In the genomic region with DNA sequence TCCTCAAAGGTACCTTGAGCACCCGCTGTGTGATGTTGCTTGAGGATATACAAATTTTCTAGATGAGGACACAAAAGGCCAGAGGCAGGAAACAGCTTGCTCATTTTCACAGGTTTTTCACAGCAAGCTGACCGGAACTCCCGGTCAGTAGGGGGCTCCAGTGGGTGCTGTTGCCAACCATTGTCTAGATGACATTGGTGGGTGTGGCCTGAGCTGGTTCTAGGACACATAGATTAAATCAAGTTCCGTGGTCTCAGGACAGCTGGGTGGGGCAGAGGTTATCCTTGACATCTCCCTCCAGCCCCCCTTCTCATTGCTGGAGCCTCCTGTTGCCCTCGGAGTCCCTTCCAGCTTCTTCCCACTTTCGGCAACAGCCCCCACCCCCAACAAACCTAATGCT, we compare ENCODE assay signal across 10 cellular contexts.
DNase-seq lines count a peak whose midpoint lies in the region; ATAC-seq and TF ChIP-seq lines count a peak whose summit lies in the region.
"Had no signal": no experiment of that assay in that cellular context is flagged by ENCODE, and none has a peak within 500 bp of the region (broad histone marks: within the 10 kb centered on the region; RNA-seq: fewer than 3 reads in every experiment).

No MANE protein-coding gene starts in this region.

- peak; percentile 31 for TF ChIP-seq CTCF in A673 (conservative IDR thresholded peaks at IDR 0.05; ENCODE audit: low read depth, low read length)
- TF ChIP-seq CTCF in HFF-Myc (IDR thresholded peaks at IDR 0.05; ENCODE audit: low read depth, low read length, missing control alignments) = peak; percentile 64
- TF ChIP-seq CTCF in adrenal gland (IDR thresholded peaks at IDR 0.05) = peak in 2 of 6 experiments; percentile 13 to 18

- peaks cover 73% of the 10 kb centered on the region for H3K27me3 Mint-ChIP-seq in stimulated activated memory B cell treated with anti-CD40 and anti-IgM and Interleukin-4, amounts not matched to agents 10 μg/mL and 1 μg/mL and 100 μg/mL, for 72 hours
- H3K27me3 Mint-ChIP-seq in natural killer cell treated with Interleukin-12 subunit alpha and Interleukin-12 subunit beta and Interleukin-15 and Interleukin-18, amount 100 ng/mL, for 72 hours = peaks cover 40 to 56% of the 10 kb centered on the region in 2 donors

- POLR2A ChIA-PET in A673 (lab: Charles Lee; ENCODE audit: low non-redundant PET) = interaction anchor here (0.5 kb wide), 1 partner anchor 33 kb away, joined by 3 read pairs; no protein-coding TSS in a partner anchor

- CTCF ChIA-PET in A673 (lab: Charles Lee) = no interaction called here

- H3K27me3 ChIP-seq in A673 (replicated peaks; ENCODE audit: insufficient read depth, low read depth, low read length, poor library complexity) (peaks cover 3% of the 10 kb centered on the region), adrenal gland (no peaks in the 10 kb centered on the region)
- peaks cover 11% of the 10 kb centered on the region for H3K27me3 ChIP-seq in effector memory CD4-positive, alpha-beta T cell (replicated peaks; ENCODE audit: control insufficient read depth, insufficient read depth, low read length, poor library complexity, severe bottlenecking)
- H3K27me3 ChIP-seq: ovary had no signal

- H3K4me1 Mint-ChIP-seq in stimulated activated memory B cell treated with anti-CD40 and anti-IgM and Interleukin-4, amounts not matched to agents 10 μg/mL and 1 μg/mL and 100 μg/mL, for 72 hours = no peaks in the 10 kb centered on the region
- H3K4me1 Mint-ChIP-seq in natural killer cell treated with Interleukin-12 subunit alpha and Interleukin-12 subunit beta and Interleukin-15 and Interleukin-18, amount 100 ng/mL, for 72 hours (ENCODE audit: low read depth in 2 of 2) = peaks cover 0 to 3% of the 10 kb centered on the region in 2 donors

- no peak for DNase-seq in A673 (ENCODE audit: low spot score)
- DNase-seq in HFF-Myc (ENCODE audit: extremely low read depth, low read depth) = peak; percentile 21
- peak; percentile 35 to 80 (median 55) for DNase-seq in adrenal gland
- DNase-seq in islet precursor cell = peak; percentile 75
- DNase-seq in DMS79 treated with DMSO at 0.1 percent for 48 hours (lab: John Stamatoyannopoulos, UW) = no peak
- DNase-seq in effector memory CD4-positive, alpha-beta T cell = no peak
- DNase-seq in natural killer cell treated with Interleukin-12 subunit alpha and Interleukin-12 subunit beta and Interleukin-15 and Interleukin-18, amount 100 ng/mL, for 72 hours (ENCODE audit: low spot score) = no peak
- DNase-seq: activated naive CD8-positive, alpha-beta T cell treated with anti-CD3 and anti-CD28 coated beads, Interleukin-2, amount 10 ng/mL, durations not matched to agents 7 days and 5 days had no signal

- H3K4me3 ChIP-seq in A673 (ENCODE audit: low read depth, low read length, poor library complexity, severe bottlenecking) (no peak overlapping the region), HFF-Myc (replicated peaks; ENCODE audit: low read depth, low read length) (no peak overlapping the region), adrenal gland (no peak overlapping the region)
- H3K4me3 ChIP-seq in effector memory CD4-positive, alpha-beta T cell (ENCODE audit: insufficient read depth, low read depth, low read length, poor library complexity, severe bottlenecking) = no peak overlapping the region
- H3K4me3 ChIP-seq: ovary had no signal

- no peaks in the 10 kb centered on the region for H3K4me1 ChIP-seq in A673 (ENCODE audit: insufficient read depth, low read length, poor library complexity, severe bottlenecking)
- peaks cover 0 to 12% of the 10 kb centered on the region in 2 donors for H3K4me1 ChIP-seq in adrenal gland (replicated peaks in 1 of 2)
- H3K4me1 ChIP-seq in effector memory CD4-positive, alpha-beta T cell (ENCODE audit: control insufficient read depth, insufficient read depth, low read length, poor library complexity, severe bottlenecking) = peaks cover 11% of the 10 kb centered on the region

- H3K27ac Mint-ChIP-seq in stimulated activated memory B cell treated with anti-CD40 and anti-IgM and Interleukin-4, amounts not matched to agents 10 μg/mL and 1 μg/mL and 100 μg/mL, for 72 hours = no peak overlapping the region
- no peak overlapping the region for H3K27ac Mint-ChIP-seq in natural killer cell treated with Interleukin-12 subunit alpha and Interleukin-12 subunit beta and Interleukin-15 and Interleukin-18, amount 100 ng/mL, for 72 hours

- 47 to 57% (median 57%) methylated on average over 6 of the region's 6 CpGs for WGBS in adrenal gland, 4 donors

- H3K36me3 ChIP-seq in A673 (ENCODE audit: insufficient read depth, low read length, poor library complexity, severe bottlenecking) = no peaks in the 10 kb centered on the region
- H3K36me3 ChIP-seq in adrenal gland (replicated peaks in 1 of 2) = no peaks in the 10 kb centered on the region
- H3K36me3 ChIP-seq in effector memory CD4-positive, alpha-beta T cell (ENCODE audit: control insufficient read depth, insufficient read depth, low read length) = no peaks in the 10 kb centered on the region
- H3K36me3 ChIP-seq: ovary had no signal

- H3K27ac ChIP-seq in A673 (ENCODE audit: low read depth, low read length, poor library complexity, severe bottlenecking) (no peak overlapping the region), adrenal gland (peak overlapping the region in 3 of 5 donors; percentile 19 to 86 (median 78))
- H3K27ac ChIP-seq in effector memory CD4-positive, alpha-beta T cell (ENCODE audit: insufficient read depth, low read length, poor library complexity, severe bottlenecking) = no peak overlapping the region
- H3K27ac ChIP-seq: ovary had no signal

- H3K36me3 Mint-ChIP-seq in stimulated activated memory B cell treated with anti-CD40 and anti-IgM and Interleukin-4, amounts not matched to agents 10 μg/mL and 1 μg/mL and 100 μg/mL, for 72 hours = no peaks in the 10 kb centered on the region
- no peaks in the 10 kb centered on the region for H3K36me3 Mint-ChIP-seq in natural killer cell treated with Interleukin-12 subunit alpha and Interleukin-12 subunit beta and Interleukin-15 and Interleukin-18, amount 100 ng/mL, for 72 hours
- H3K36me3 Mint-ChIP-seq: activated naive CD8-positive, alpha-beta T cell treated with anti-CD3 and anti-CD28 coated beads, Interleukin-2, amount 10 ng/mL, durations not matched to agents 7 days and 5 days had no signal

- no peaks in the 10 kb centered on the region for H3K9me3 Mint-ChIP-seq in stimulated activated memory B cell treated with anti-CD40 and anti-IgM and Interleukin-4, amounts not matched to agents 10 μg/mL and 1 μg/mL and 100 μg/mL, for 72 hours
- H3K9me3 Mint-ChIP-seq in natural killer cell treated with Interleukin-12 subunit alpha and Interleukin-12 subunit beta and Interleukin-15 and Interleukin-18, amount 100 ng/mL, for 72 hours = no peaks in the 10 kb centered on the region
- H3K9me3 Mint-ChIP-seq: activated naive CD8-positive, alpha-beta T cell treated with anti-CD3 and anti-CD28 coated beads, Interleukin-2, amount 10 ng/mL, durations not matched to agents 7 days and 5 days had no signal

- intact Hi-C loops in A673 (cut with micrococcal nuclease; ENCODE audit: unreplicated experiment) (no loop called here), adrenal gland (cut with DNase I) (no loop called here)

- no peak for ATAC-seq in stimulated activated memory B cell treated with anti-CD40 and anti-IgM and Interleukin-4, amounts not matched to agents 10 μg/mL and 1 μg/mL and 100 μg/mL, for 72 hours
- no peak for ATAC-seq in natural killer cell treated with Interleukin-12 subunit alpha and Interleukin-12 subunit beta and Interleukin-15 and Interleukin-18, amount 100 ng/mL, for 72 hours

- H3K9me3 ChIP-seq in A673 (ENCODE audit: low read depth, low read length, poor library complexity, severe bottlenecking) = no peaks in the 10 kb centered on the region
- no peaks in the 10 kb centered on the region for H3K9me3 ChIP-seq in adrenal gland (replicated peaks in 1 of 3)
- no peaks in the 10 kb centered on the region for H3K9me3 ChIP-seq in effector memory CD4-positive, alpha-beta T cell (ENCODE audit: control insufficient read depth, low read length)
- H3K9me3 ChIP-seq: ovary had no signal

- no peak for TF ChIP-seq POLR2A in adrenal gland (IDR thresholded peaks at IDR 0.05)

- H3K4me3 Mint-ChIP-seq in stimulated activated memory B cell treated with anti-CD40 and anti-IgM and Interleukin-4, amounts not matched to agents 10 μg/mL and 1 μg/mL and 100 μg/mL, for 72 hours = no peak overlapping the region
- no peak overlapping the region for H3K4me3 Mint-ChIP-seq in natural killer cell treated with Interleukin-12 subunit alpha and Interleukin-12 subunit beta and Interleukin-15 and Interleukin-18, amount 100 ng/mL, for 72 hours
- H3K4me3 Mint-ChIP-seq: activated naive CD8-positive, alpha-beta T cell treated with anti-CD3 and anti-CD28 coated beads, Interleukin-2, amount 10 ng/mL, durations not matched to agents 7 days and 5 days had no signal

- BruUV-seq in A673 (replicated peaks; lab: Mats Ljungman, UMichigan) = no TSS peak

Comparison
In these comparisons a context has a peak if more than half of its experiments do, and no peak if none do; other contexts are left out.
1. DNase-seq: peak in HFF-Myc (single experiment), adrenal gland (7 of 7) and islet precursor cell (single experiment); none in A673 (single experiment), DMS79 treated with DMSO at 0.1 percent for 48 hours (single experiment), effector memory CD4-positive, alpha-beta T cell (0 of 3) and natural killer cell treated with Interleukin-12 subunit alpha and Interleukin-12 subunit beta and Interleukin-15 and Interleukin-18, amount 100 ng/mL, for 72 hours (single experiment).
2. H3K27ac ChIP-seq: peak in adrenal gland (3 of 5); none in A673 (single experiment) and effector memory CD4-positive, alpha-beta T cell (single experiment).